Comparison of ENCODE assay signal across 8 cellular contexts in genomic region chr12:52151859-52152783, GRCh38. TPM values are rescaled to one million over a fixed set of nuclear protein-coding genes. Genes with fewer than 3 reads are reported as not detected.
DNase-seq lines count a peak whose midpoint lies in the region; ATAC-seq and TF ChIP-seq lines count a peak whose summit lies in the region.

No MANE protein-coding gene starts in this region.

- no peaks in the 10 kb centered on the region for H4K20me1 ChIP-seq in PC-3 (ENCODE audit: low read length)

- intact Hi-C loops in PC-3 (cut with micrococcal nuclease): no loop called here
- intact Hi-C loops in posterior cingulate gyrus (cut with DNase I): no loop called here

- 21 to 27% methylated on average over 3 to 18 of the region's 62 CpGs for WGBS in upper lobe of left lung, 2 donors

- H3K27me3 ChIP-seq in PC-3 (ENCODE audit: low read length) (no peaks in the 10 kb centered on the region), upper lobe of left lung (peaks cover 0 to 2% (median 0%) of the 10 kb centered on the region in 4 donors)

- TF ChIP-seq EP300 in upper lobe of left lung (IDR thresholded peaks at IDR 0.05): peak in 2 of 4 donors; percentile 56 to 73

- peaks cover 5% of the 10 kb centered on the region for H3F3A ChIP-seq in PC-3 (ENCODE audit: low read length, unreplicated experiment)

- peak; percentile 90 for TF ChIP-seq CTCF in PC-3 (conservative IDR thresholded peaks at IDR 0.05; ENCODE audit: low read depth, low read length)
- TF ChIP-seq CTCF in upper lobe of left lung (IDR thresholded peaks at IDR 0.05): peak; percentile 95 to 98 (median 97)

- BruUV-seq in PC-3 (replicated peaks; lab: Mats Ljungman, UMichigan): no TSS peak

- CTCF ChIA-PET in PC-3 (lab: Charles Lee): interaction anchor here (0.7 kb wide), 1 partner anchor 128 kb away, joined by 3 read pairs; no protein-coding TSS in a partner anchor

- H2AFZ ChIP-seq in PC-3 (ENCODE audit: low read length): peak overlapping the region; percentile 48

- peak overlapping the region; percentile 100 for H3K27ac ChIP-seq in PC-3 (ENCODE audit: low read length)
- peak overlapping the region; percentile 62 to 94 (median 90) for H3K27ac ChIP-seq in upper lobe of left lung

- no peaks in the 10 kb centered on the region for H3K9me2 ChIP-seq in PC-3 (replicated peaks; ENCODE audit: low read length)

- peaks cover 66% of the 10 kb centered on the region for H3K4me1 ChIP-seq in PC-3 (ENCODE audit: insufficient read depth, low read length)
- peaks cover 50 to 68% (median 63%) of the 10 kb centered on the region in 4 donors for H3K4me1 ChIP-seq in upper lobe of left lung

- peak overlapping the region; percentile 42 for H3K4me3 ChIP-seq in PC-3 (ENCODE audit: low read length)
- peak overlapping the region in 3 of 4 donors; percentile 32 to 46 (median 42) for H3K4me3 ChIP-seq in upper lobe of left lung

- DNase-seq in NCI-H1694 (lab: John Stamatoyannopoulos, UW): peak; percentile 5
- DNase-seq in NCI-H1694 treated with DMSO at 0.1 percent for 48 hours (lab: John Stamatoyannopoulos, UW): no peak
- peak; percentile 82 for DNase-seq in PC-3
- DNase-seq in activated effector memory CD4-positive, alpha-beta T cell treated with anti-CD3 and anti-CD28 coated beads, Interleukin-2, amount 50 U/mL, for 16 hours: peak; percentile 91
- DNase-seq in glomerular visceral epithelial cell (ENCODE audit: extremely low spot score): peak; percentile 64
- DNase-seq in posterior cingulate gyrus: peak in 8 of 10 donors; percentile 26 to 94 (median 51)
- DNase-seq in upper lobe of left lung: peak; percentile 81 to 94
- no peak for DNase-seq in T1000 (lab: John Stamatoyannopoulos, UW)

- peak overlapping the region; percentile 72 for H3K9ac ChIP-seq in PC-3 (ENCODE audit: low read length)

- TF ChIP-seq POLR2A in upper lobe of left lung (IDR thresholded peaks at IDR 0.05): peak in 1 of 4 donors; percentile 31

- H3K36me3 ChIP-seq in PC-3 (ENCODE audit: low read depth, low read length) (no peaks in the 10 kb centered on the region), upper lobe of left lung (no peaks in the 10 kb centered on the region)

- POLR2A ChIA-PET in PC-3 (lab: Charles Lee; ENCODE audit: unreplicated experiment): interaction anchor here (0.6 kb wide), 1 partner anchor 38 kb away, joined by 4 read pairs; no protein-coding TSS in a partner anchor

- ATAC-seq in PC-3 (peak; percentile 20), upper lobe of left lung (ENCODE audit: low FRiP score in 2 of 2) (peak; percentile 59 to 76)

- H3K79me2 ChIP-seq in PC-3 (ENCODE audit: low read length): peaks cover under 1% of the 10 kb centered on the region

- H3K9me3 ChIP-seq in PC-3 (ENCODE audit: low read length) (no peaks in the 10 kb centered on the region), upper lobe of left lung (no peaks in the 10 kb centered on the region)

- peak overlapping the region; percentile 73 for H3K4me2 ChIP-seq in PC-3 (ENCODE audit: low read length)

RNA-seq across cellular contexts. Expression of gene KRT80, which starts 39.7 kb away (rescaled TPM):
- total RNA-seq in PC-3 (2014; rRNA removed): 19.8 and 30.1 TPM in 2 replicates
- 10 to 100 TPM in 2 of 6 donors, 1 to 10 TPM in 4; 2.1 to 15.2 (median 6.6) TPM for total RNA-seq in upper lobe of left lung

Comparison
In these comparisons a context has a peak if more than half of its experiments do, and no peak if none do; other contexts are left out.
1. DNase-seq: peak in NCI-H1694 (single experiment), PC-3 (single experiment), activated effector memory CD4-positive, alpha-beta T cell treated with anti-CD3 and anti-CD28 coated beads, Interleukin-2, amount 50 U/mL, for 16 hours (single experiment), glomerular visceral epithelial cell (single experiment), posterior cingulate gyrus (8 of 10) and upper lobe of left lung (2 of 2); none in NCI-H1694 treated with DMSO at 0.1 percent for 48 hours (single experiment) and T1000 (single experiment).